In the genomic region with DNA sequence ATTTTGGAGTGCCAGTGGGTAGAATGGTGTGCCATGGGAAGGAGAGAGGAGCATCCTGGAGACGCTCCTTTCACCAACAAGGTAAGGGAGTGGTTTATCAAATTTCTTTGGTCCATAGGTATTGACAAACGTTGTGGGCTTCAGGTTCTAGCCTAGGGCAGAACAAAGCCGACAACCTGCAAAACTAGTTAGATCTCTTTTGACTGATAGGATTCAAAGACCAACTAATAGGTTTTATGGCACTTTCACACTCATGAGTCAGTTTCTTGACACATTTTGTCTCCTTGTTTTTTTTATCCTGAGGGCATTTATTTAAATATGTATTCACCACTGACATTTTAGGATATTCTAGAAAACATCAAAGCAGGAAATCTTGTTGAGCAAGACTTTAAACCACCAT, we compare ENCODE assay signal across 20 cellular contexts.
"Had no signal": no experiment of that assay in that cellular context is flagged by ENCODE, and none has a peak within 500 bp of the region (broad histone marks: within the 10 kb centered on the region; RNA-seq: fewer than 3 reads in every experiment).

No MANE protein-coding gene starts in this region.

- H3K27ac Mint-ChIP-seq: activated CD4-positive, alpha-beta T cell treated with anti-CD3 and anti-CD28 coated beads, Interleukin-2, amount 10 ng/mL, durations not matched to agents 7 days and 5 days; activated CD8-positive, alpha-beta T cell treated with anti-CD3 and anti-CD28 coated beads, Interleukin-2, amount 10 ng/mL, durations not matched to agents 7 days and 5 days; activated naive CD4-positive, alpha-beta T cell treated with anti-CD3 and anti-CD28 coated beads for 36 hours; natural killer cell; stimulated activated effector memory CD8-positive, alpha-beta T cell treated with anti-CD3 and anti-CD28 coated beads, Interleukin-12 subunit alpha, Interleukin-12 subunit beta, amount 100 ng/mL, for 72 hours had no signal

- H3K27me3 ChIP-seq: body of pancreas, colonic mucosa, gastroesophageal sphincter, heart right ventricle, neutrophil, stomach, upper lobe of left lung had no signal

- H2AFZ ChIP-seq: parathyroid adenoma had no signal

- DNase-seq: activated CD4-positive, alpha-beta T cell treated with anti-CD3 and anti-CD28 coated beads, Interleukin-2, amount 10 ng/mL, durations not matched to agents 7 days and 5 days; activated CD4-positive, CD25-positive, alpha-beta regulatory T cell; activated CD8-positive, alpha-beta T cell treated with anti-CD3 and anti-CD28 coated beads, Interleukin-2, amount 10 ng/mL, durations not matched to agents 7 days and 5 days; activated naive CD4-positive, alpha-beta T cell treated with anti-CD3 and anti-CD28 coated beads for 36 hours; activated T-cell treated with anti-CD3 and anti-CD28 coated beads, Interleukin-2, amount 50 U/mL, for 4 hours; body of pancreas; colonic mucosa; heart right ventricle; left cardiac atrium; natural killer cell; stimulated activated CD4-positive, alpha-beta T cell treated with anti-CD3 and anti-CD28 coated beads, Interleukin-4, amount 100 ng/mL, for 24 hours; stomach; T1000; upper lobe of left lung had no signal

- ATAC-seq: activated CD8-positive, alpha-beta T cell treated with anti-CD3 and anti-CD28 coated beads, Interleukin-2, amount 10 ng/mL, durations not matched to agents 7 days and 5 days; activated T-cell treated with anti-CD3 and anti-CD28 coated beads, Interleukin-2, amount 50 U/mL, for 4 hours; body of pancreas; gastroesophageal sphincter; heart right ventricle; left cardiac atrium; natural killer cell; sciatic nerve; stimulated activated effector memory CD8-positive, alpha-beta T cell treated with anti-CD3 and anti-CD28 coated beads, Interleukin-12 subunit alpha, Interleukin-12 subunit beta, amount 100 ng/mL, for 72 hours had no signal

- H3K27ac ChIP-seq: body of pancreas, colonic mucosa, gastroesophageal sphincter, heart right ventricle, neutrophil, parathyroid adenoma, stomach, upper lobe of left lung had no signal

- H3K9me3 ChIP-seq: body of pancreas, colonic mucosa, gastroesophageal sphincter, heart right ventricle, neutrophil, stomach, upper lobe of left lung had no signal

- H3K4me1 Mint-ChIP-seq: activated CD4-positive, alpha-beta T cell treated with anti-CD3 and anti-CD28 coated beads, Interleukin-2, amount 10 ng/mL, durations not matched to agents 7 days and 5 days; central memory CD8-positive, alpha-beta T cell; stimulated activated effector memory CD8-positive, alpha-beta T cell treated with anti-CD3 and anti-CD28 coated beads, Interleukin-12 subunit alpha, Interleukin-12 subunit beta, amount 100 ng/mL, for 72 hours had no signal

- H3K27me3 Mint-ChIP-seq: central memory CD8-positive, alpha-beta T cell had no signal

- H3K4me1 ChIP-seq: body of pancreas, colonic mucosa, parathyroid adenoma, upper lobe of left lung had no signal

- H3K9ac ChIP-seq: parathyroid adenoma had no signal

- H3K9me3 Mint-ChIP-seq: activated CD4-positive, alpha-beta T cell treated with anti-CD3 and anti-CD28 coated beads, Interleukin-2, amount 10 ng/mL, durations not matched to agents 7 days and 5 days; activated naive CD4-positive, alpha-beta T cell treated with anti-CD3 and anti-CD28 coated beads for 36 hours; activated T-cell treated with anti-CD3 and anti-CD28 coated beads, Interleukin-2, amount 50 U/mL, for 4 hours; central memory CD8-positive, alpha-beta T cell; stimulated activated effector memory CD8-positive, alpha-beta T cell treated with anti-CD3 and anti-CD28 coated beads, Interleukin-12 subunit alpha, Interleukin-12 subunit beta, amount 100 ng/mL, for 72 hours had no signal

- H3K79me2 ChIP-seq: parathyroid adenoma had no signal

- H3K36me3 Mint-ChIP-seq: natural killer cell; stimulated activated effector memory CD8-positive, alpha-beta T cell treated with anti-CD3 and anti-CD28 coated beads, Interleukin-12 subunit alpha, Interleukin-12 subunit beta, amount 100 ng/mL, for 72 hours had no signal

- H3K4me3 Mint-ChIP-seq: activated CD4-positive, alpha-beta T cell treated with anti-CD3 and anti-CD28 coated beads, Interleukin-2, amount 10 ng/mL, durations not matched to agents 7 days and 5 days; activated CD8-positive, alpha-beta T cell treated with anti-CD3 and anti-CD28 coated beads, Interleukin-2, amount 10 ng/mL, durations not matched to agents 7 days and 5 days; activated naive CD4-positive, alpha-beta T cell treated with anti-CD3 and anti-CD28 coated beads for 36 hours; activated T-cell treated with anti-CD3 and anti-CD28 coated beads, Interleukin-2, amount 50 U/mL, for 4 hours; central memory CD8-positive, alpha-beta T cell; natural killer cell; stimulated activated effector memory CD8-positive, alpha-beta T cell treated with anti-CD3 and anti-CD28 coated beads, Interleukin-12 subunit alpha, Interleukin-12 subunit beta, amount 100 ng/mL, for 72 hours had no signal

- H3K4me3 ChIP-seq: body of pancreas, colonic mucosa, gastroesophageal sphincter, heart right ventricle, stomach, upper lobe of left lung had no signal

- H3K36me3 ChIP-seq: colonic mucosa, gastroesophageal sphincter, heart right ventricle, neutrophil, stomach, upper lobe of left lung had no signal
